In the genomic region with DNA sequence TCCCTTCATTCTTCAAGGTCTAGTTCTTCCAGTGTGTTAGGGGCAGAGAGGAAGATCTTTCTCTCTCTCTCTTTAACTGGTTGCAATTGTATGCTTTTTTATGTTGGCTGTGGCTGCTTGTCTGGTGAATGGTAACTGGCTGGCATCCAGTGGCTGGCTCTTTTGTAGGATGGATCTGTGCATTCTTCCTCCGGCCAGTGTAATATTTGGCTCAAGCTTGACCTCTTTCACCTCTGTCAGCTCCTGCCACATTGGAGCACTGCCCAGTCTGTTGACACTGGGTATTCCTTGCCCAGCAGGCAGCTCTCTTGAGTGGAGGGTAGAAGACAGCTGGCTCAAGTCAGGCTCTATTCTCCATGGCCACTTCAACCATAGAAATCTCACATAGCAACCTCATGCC, we compare ENCODE assay signal across 12 cellular contexts.
DNase-seq lines count a peak whose midpoint lies in the region; ATAC-seq lines count a peak whose summit lies in the region.
"Had no signal": no experiment of that assay in that cellular context is flagged by ENCODE, and none has a peak within 500 bp of the region (broad histone marks: within the 10 kb centered on the region; RNA-seq: fewer than 3 reads in every experiment).

No MANE protein-coding gene starts in this region.

- ATAC-seq in HG02642 (IDR thresholded peaks at IDR 0.05; ENCODE audit: poor library complexity, unreplicated experiment), result no peak
- no peak for ATAC-seq in GM19035 (IDR thresholded peaks at IDR 0.05; ENCODE audit: unreplicated experiment)
- no peak for ATAC-seq in HG03571 (IDR thresholded peaks at IDR 0.05; ENCODE audit: unreplicated experiment)
- ATAC-seq: mucosa of descending colon, Panc1 had no signal

- DNase-seq in DMS79 (lab: John Stamatoyannopoulos, UW) (peak; percentile 65), NCI-H2196 (lab: John Stamatoyannopoulos, UW; ENCODE audit: unreplicated experiment) (peak; percentile 7), fibroblast of gingiva (ENCODE audit: low read depth) (peak; percentile 28), nucleus accumbens (lab: John Stamatoyannopoulos, UW) (peak in 29 of 56 donors; percentile 3 to 74 (median 24))
- DNase-seq in activated naive CD4-positive, alpha-beta T cell treated with Interleukin-2 at 50 U/mL for 16 hours, result no peak
- DNase-seq: mucosa of descending colon, NCI-H2107, retina had no signal
